ENCODE assay signal across 10 cellular contexts in genomic region chr3:16568115-16568514, GRCh38. TPM values are rescaled to one million over a fixed set of nuclear protein-coding genes. Genes with fewer than 3 reads are reported as not detected.
"Had no signal": no experiment of that assay in that cellular context is flagged by ENCODE, and none has a peak within 500 bp of the region (broad histone marks: within the 10 kb centered on the region; RNA-seq: fewer than 3 reads in every experiment).

No MANE protein-coding gene starts in this region.

- ATAC-seq: GM23338, HCT116 had no signal

- H3K27ac ChIP-seq: GM23248 had no signal

- H3K36me3 ChIP-seq: HAP-1 had no signal

- H3K4me1 Mint-ChIP-seq: GM23338, H9 had no signal

- H3K9ac ChIP-seq: GM23248 had no signal

- H3K4me3 ChIP-seq: GM23248, GM23338, HAP-1 had no signal

- H3K4me2 ChIP-seq: GM23338 had no signal

- H3K27ac Mint-ChIP-seq: GM23338, H9, HFFc6 had no signal

- H3K4me1 ChIP-seq: HAP-1 had no signal

- H3K9me3 ChIP-seq: HAP-1 had no signal

- DNase-seq: GM23248, GOT3, H7, H9, HCEC 1CT, HFFc6 had no signal

- H3K4me3 Mint-ChIP-seq: GM23338, H9, HFFc6 had no signal

- H3K9me3 Mint-ChIP-seq: HFFc6 had no signal

- H2AFZ ChIP-seq: GM23248, GM23338 had no signal

RNA-seq across cellular contexts. Expression of gene DAZL, which starts 37.1 kb away (rescaled TPM):
- total RNA-seq: GM23248, H4, HFFc6 had no signal
- polyA plus RNA-seq: GM23248 had no signal
